In the genomic region with DNA sequence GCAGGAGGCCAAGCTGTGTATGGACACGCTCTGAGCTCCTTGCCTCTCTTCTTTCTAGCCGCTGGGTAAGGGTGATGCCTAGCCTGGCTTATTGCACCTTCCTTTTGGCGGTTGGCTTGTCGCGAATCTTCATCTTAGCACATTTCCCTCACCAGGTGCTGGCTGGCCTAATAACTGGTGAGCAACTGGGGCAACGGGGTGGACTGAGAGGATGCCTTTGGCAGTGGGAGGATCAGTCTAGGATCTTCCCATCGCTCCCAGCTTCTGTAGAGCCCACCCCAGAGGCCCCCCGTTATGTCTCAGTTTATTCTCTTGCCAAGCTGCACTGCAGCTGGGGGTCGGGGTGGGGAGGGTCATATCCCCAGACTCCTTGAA, we compare ENCODE assay signal across 21 cellular contexts. TPM values are rescaled to one million over a fixed set of nuclear protein-coding genes. Genes with fewer than 3 reads are reported as not detected.
A peak's percentile ranks its signal among the peaks of the same experiment; 100 is the strongest.
DNase-seq lines count a peak whose midpoint lies in the region; ATAC-seq and TF ChIP-seq lines count a peak whose summit lies in the region.
"Had no signal": no experiment of that assay in that cellular context is flagged by ENCODE, and none has a peak within 500 bp of the region (broad histone marks: within the 10 kb centered on the region; RNA-seq: fewer than 3 reads in every experiment).

No MANE protein-coding gene starts in this region.

- H3K4me1 ChIP-seq in neural progenitor cell: peaks cover 7% of the 10 kb centered on the region

- ATAC-seq in activated naive CD4-positive, alpha-beta T cell treated with anti-CD3 and anti-CD28 coated beads, Interleukin-2, amount 50 U/mL, for 72 hours: no peak
- ATAC-seq in central memory CD8-positive, alpha-beta T cell (replicated peaks; ENCODE audit: extremely low read depth, poor library complexity, severe bottlenecking): no peak
- ATAC-seq in GM21390 (IDR thresholded peaks at IDR 0.05; ENCODE audit: unreplicated experiment) (no peak), HG03469 (IDR thresholded peaks at IDR 0.05; ENCODE audit: unreplicated experiment) (no peak)
- ATAC-seq: CD8-positive, alpha-beta T cell; GM12878; HCT116 had no signal

- no peak overlapping the region for H3K4me3 ChIP-seq in neural progenitor cell
- H3K4me3 ChIP-seq: GM12878, GM23248, PC-9 had no signal

- H3K27me3 ChIP-seq in neural progenitor cell: no peaks in the 10 kb centered on the region
- H3K27me3 ChIP-seq: BE2C had no signal

- H2AFZ ChIP-seq in neural progenitor cell (replicated peaks): no peak overlapping the region
- H2AFZ ChIP-seq: GM23248, PC-9 had no signal

- peak overlapping the region; percentile 36 to 72 for H3K27ac Mint-ChIP-seq in activated naive CD4-positive, alpha-beta T cell treated with anti-CD3 and anti-CD28 coated beads, Interleukin-2, amount 50 U/mL, for 72 hours
- H3K27ac Mint-ChIP-seq in activated naive CD4-positive, alpha-beta T cell treated with anti-CD3 and anti-CD28 coated beads, Interleukin-2, amount 10 ng/mL, durations not matched to agents 7 days and 5 days: no peak overlapping the region
- H3K27ac Mint-ChIP-seq in central memory CD8-positive, alpha-beta T cell (ENCODE audit: low read depth): peak overlapping the region; percentile 47
- peak overlapping the region; percentile 66 for H3K27ac Mint-ChIP-seq in neural progenitor cell
- H3K27ac Mint-ChIP-seq in activated CD4-positive, alpha-beta T cell treated with anti-CD3 and anti-CD28 coated beads, Interleukin-2, amount 10 ng/mL, durations not matched to agents 24 days and 14 days: no peak overlapping the region

- no peaks in the 10 kb centered on the region for H3K36me3 Mint-ChIP-seq in activated naive CD4-positive, alpha-beta T cell treated with anti-CD3 and anti-CD28 coated beads, Interleukin-2, amount 50 U/mL, for 72 hours
- H3K36me3 Mint-ChIP-seq in activated naive CD4-positive, alpha-beta T cell treated with anti-CD3 and anti-CD28 coated beads, Interleukin-2, amount 10 ng/mL, durations not matched to agents 7 days and 5 days: peaks cover 16% of the 10 kb centered on the region
- peaks cover 24% of the 10 kb centered on the region for H3K36me3 Mint-ChIP-seq in central memory CD8-positive, alpha-beta T cell (ENCODE audit: insufficient read depth)
- H3K36me3 Mint-ChIP-seq in neural progenitor cell: peaks cover 30% of the 10 kb centered on the region
- peaks cover 23% of the 10 kb centered on the region for H3K36me3 Mint-ChIP-seq in activated CD4-positive, alpha-beta T cell treated with anti-CD3 and anti-CD28 coated beads, Interleukin-2, amount 10 ng/mL, durations not matched to agents 24 days and 14 days (ENCODE audit: low read depth)

- H3K4me2 ChIP-seq in neural progenitor cell: no peak overlapping the region
- H3K4me2 ChIP-seq: PC-9 had no signal

- H3K79me2 ChIP-seq in neural progenitor cell (ENCODE audit: low read depth): peaks cover 35% of the 10 kb centered on the region

- CTCF ChIA-PET in activated naive CD4-positive, alpha-beta T cell treated with anti-CD3 and anti-CD28 coated beads, Interleukin-2, amount 10 ng/mL, durations not matched to agents 7 days and 5 days (lab: Charles Lee): interaction anchor here (0.6 to 1.5 kb wide), 2 partner anchors 9 to 64 kb away, joined by 4 to 5 read pairs; no protein-coding TSS in a partner anchor

- no peak for TF ChIP-seq CTCF in neural progenitor cell (IDR thresholded peaks at IDR 0.05)

- H3K36me3 ChIP-seq in neural progenitor cell: no peaks in the 10 kb centered on the region

- no peak overlapping the region for H3K27ac ChIP-seq in neural progenitor cell
- H3K27ac ChIP-seq: GM23248, PC-9 had no signal

- no peaks in the 10 kb centered on the region for H3K9me3 Mint-ChIP-seq in activated naive CD4-positive, alpha-beta T cell treated with anti-CD3 and anti-CD28 coated beads, Interleukin-2, amount 50 U/mL, for 72 hours
- H3K9me3 Mint-ChIP-seq in activated naive CD4-positive, alpha-beta T cell treated with anti-CD3 and anti-CD28 coated beads, Interleukin-2, amount 10 ng/mL, durations not matched to agents 7 days and 5 days: no peaks in the 10 kb centered on the region
- H3K9me3 Mint-ChIP-seq in central memory CD8-positive, alpha-beta T cell: no peaks in the 10 kb centered on the region
- H3K9me3 Mint-ChIP-seq in neural progenitor cell: no peaks in the 10 kb centered on the region
- H3K9me3 Mint-ChIP-seq in activated CD4-positive, alpha-beta T cell treated with anti-CD3 and anti-CD28 coated beads, Interleukin-2, amount 10 ng/mL, durations not matched to agents 24 days and 14 days: no peaks in the 10 kb centered on the region
- H3K9me3 Mint-ChIP-seq: CD8-positive, alpha-beta T cell had no signal

- no peak overlapping the region for H3K9ac ChIP-seq in neural progenitor cell
- H3K9ac ChIP-seq: GM23248 had no signal

- no peaks in the 10 kb centered on the region for H3K27me3 Mint-ChIP-seq in activated naive CD4-positive, alpha-beta T cell treated with anti-CD3 and anti-CD28 coated beads, Interleukin-2, amount 10 ng/mL, durations not matched to agents 7 days and 5 days
- no peaks in the 10 kb centered on the region for H3K27me3 Mint-ChIP-seq in central memory CD8-positive, alpha-beta T cell
- peaks cover 3% of the 10 kb centered on the region for H3K27me3 Mint-ChIP-seq in neural progenitor cell (ENCODE audit: insufficient read depth, low read depth)
- H3K27me3 Mint-ChIP-seq in activated CD4-positive, alpha-beta T cell treated with anti-CD3 and anti-CD28 coated beads, Interleukin-2, amount 10 ng/mL, durations not matched to agents 24 days and 14 days: no peaks in the 10 kb centered on the region

- no peak overlapping the region for H3K4me3 Mint-ChIP-seq in activated naive CD4-positive, alpha-beta T cell treated with anti-CD3 and anti-CD28 coated beads, Interleukin-2, amount 10 ng/mL, durations not matched to agents 7 days and 5 days
- no peak overlapping the region for H3K4me3 Mint-ChIP-seq in central memory CD8-positive, alpha-beta T cell
- H3K4me3 Mint-ChIP-seq in neural progenitor cell: no peak overlapping the region
- H3K4me3 Mint-ChIP-seq in activated CD4-positive, alpha-beta T cell treated with anti-CD3 and anti-CD28 coated beads, Interleukin-2, amount 10 ng/mL, durations not matched to agents 24 days and 14 days: no peak overlapping the region
- H3K4me3 Mint-ChIP-seq: CD8-positive, alpha-beta T cell had no signal

- intact Hi-C loops in activated CD4-positive, alpha-beta T cell treated with anti-CD3 and anti-CD28 coated beads, Interleukin-2, amount 10 ng/mL, durations not matched to agents 24 days and 14 days (cut with micrococcal nuclease): no loop called here

- peaks cover 40% of the 10 kb centered on the region for H3F3A ChIP-seq in neural progenitor cell (ENCODE audit: low read depth)

- H3K9me3 ChIP-seq in neural progenitor cell (ENCODE audit: low read depth): no peaks in the 10 kb centered on the region
- H3K9me3 ChIP-seq: BE2C had no signal

- peaks cover 26% of the 10 kb centered on the region for H3K4me1 Mint-ChIP-seq in activated naive CD4-positive, alpha-beta T cell treated with anti-CD3 and anti-CD28 coated beads, Interleukin-2, amount 10 ng/mL, durations not matched to agents 7 days and 5 days
- peaks cover 28% of the 10 kb centered on the region for H3K4me1 Mint-ChIP-seq in central memory CD8-positive, alpha-beta T cell
- H3K4me1 Mint-ChIP-seq in neural progenitor cell: peaks cover 25% of the 10 kb centered on the region
- peaks cover 14% of the 10 kb centered on the region for H3K4me1 Mint-ChIP-seq in activated CD4-positive, alpha-beta T cell treated with anti-CD3 and anti-CD28 coated beads, Interleukin-2, amount 10 ng/mL, durations not matched to agents 24 days and 14 days

- no peak for DNase-seq in activated naive CD4-positive, alpha-beta T cell treated with anti-CD3 and anti-CD28 coated beads, Interleukin-2, amount 50 U/mL, for 72 hours (ENCODE audit: low spot score in 2 of 2)
- no peak for DNase-seq in activated naive CD4-positive, alpha-beta T cell treated with anti-CD3 and anti-CD28 coated beads, Interleukin-2, amount 10 ng/mL, durations not matched to agents 7 days and 5 days
- no peak for DNase-seq in central memory CD8-positive, alpha-beta T cell (ENCODE audit: low spot score in 2 of 2)
- DNase-seq in neural progenitor cell (ENCODE audit: low spot score): no peak
- no peak for DNase-seq in activated CD4-positive, alpha-beta T cell treated with anti-CD3 and anti-CD28 coated beads, Interleukin-2, amount 10 ng/mL, durations not matched to agents 24 days and 14 days
- DNase-seq: BE2C; Calu3; CD8-positive, alpha-beta T cell; DMS53; EL; KG1; MV-4-11; NCI-H1694 treated with DMSO at 0.1 percent for 48 hours; NCI-H2227 treated with DMSO at 0.1 percent for 48 hours; NCI-H524; PC-9 had no signal

- H4K20me1 ChIP-seq in neural progenitor cell (ENCODE audit: low read depth): peaks cover 3% of the 10 kb centered on the region

RNA-seq across cellular contexts. Expression of a gene that starts 4.4 kb away (rescaled TPM):
- total RNA-seq in activated naive CD4-positive, alpha-beta T cell treated with anti-CD3 and anti-CD28 coated beads, Interleukin-2, amount 50 U/mL, for 72 hours: 10 to 100 TPM; 17.7 to 20.3 TPM
- 16.6 and 55.1 TPM in 2 replicates for total RNA-seq in neural progenitor cell (ENCODE audit: low replicate concordance)
- 33.3 and 34.1 TPM in 2 replicates for total RNA-seq in activated CD4-positive, alpha-beta T cell treated with anti-CD3 and anti-CD28 coated beads, Interleukin-2, amount 10 ng/mL, durations not matched to agents 24 days and 14 days

RNA-seq across cellular contexts. Expression of a gene that starts 8.4 kb away (rescaled TPM):
- 10 to 100 TPM; 71.4 to 73.5 TPM for total RNA-seq in activated naive CD4-positive, alpha-beta T cell treated with anti-CD3 and anti-CD28 coated beads, Interleukin-2, amount 50 U/mL, for 72 hours
- 69.6 and 76.7 TPM in 2 replicates for total RNA-seq in neural progenitor cell (ENCODE audit: low replicate concordance)
- 101 and 107 TPM in 2 replicates for total RNA-seq in activated CD4-positive, alpha-beta T cell treated with anti-CD3 and anti-CD28 coated beads, Interleukin-2, amount 10 ng/mL, durations not matched to agents 24 days and 14 days

RNA-seq across cellular contexts. Expression of a gene that starts 48.5 kb away (rescaled TPM):
- 10 to 100 TPM; 17.3 to 27.8 TPM for total RNA-seq in activated naive CD4-positive, alpha-beta T cell treated with anti-CD3 and anti-CD28 coated beads, Interleukin-2, amount 50 U/mL, for 72 hours
- 23.6 and 71.0 TPM in 2 replicates for total RNA-seq in neural progenitor cell (ENCODE audit: low replicate concordance)
- 16.1 and 17.7 TPM in 2 replicates for total RNA-seq in activated CD4-positive, alpha-beta T cell treated with anti-CD3 and anti-CD28 coated beads, Interleukin-2, amount 10 ng/mL, durations not matched to agents 24 days and 14 days

Comparison
In these comparisons a context has a peak if more than half of its experiments do, and no peak if none do; other contexts are left out.
1. H3K27ac Mint-ChIP-seq: peak in activated naive CD4-positive, alpha-beta T cell treated with anti-CD3 and anti-CD28 coated beads, Interleukin-2, amount 50 U/mL, for 72 hours (2 of 2), central memory CD8-positive, alpha-beta T cell (single experiment) and neural progenitor cell (single experiment); none in activated naive CD4-positive, alpha-beta T cell treated with anti-CD3 and anti-CD28 coated beads, Interleukin-2, amount 10 ng/mL, durations not matched to agents 7 days and 5 days (single experiment) and activated CD4-positive, alpha-beta T cell treated with anti-CD3 and anti-CD28 coated beads, Interleukin-2, amount 10 ng/mL, durations not matched to agents 24 days and 14 days (single experiment).